1 cellular context compared by ENCODE assay signal in genomic region chr2:97991081-97991856, GRCh38.
TF ChIP-seq lines count a peak whose summit lies in the region.

No MANE protein-coding gene starts in this region.

TF ChIP-seq in K562, 482 proteins besides CTCF, POLR2A, EP300 and RAD21 (continued from another document):
- TF ChIP-seq, protein P1, sequence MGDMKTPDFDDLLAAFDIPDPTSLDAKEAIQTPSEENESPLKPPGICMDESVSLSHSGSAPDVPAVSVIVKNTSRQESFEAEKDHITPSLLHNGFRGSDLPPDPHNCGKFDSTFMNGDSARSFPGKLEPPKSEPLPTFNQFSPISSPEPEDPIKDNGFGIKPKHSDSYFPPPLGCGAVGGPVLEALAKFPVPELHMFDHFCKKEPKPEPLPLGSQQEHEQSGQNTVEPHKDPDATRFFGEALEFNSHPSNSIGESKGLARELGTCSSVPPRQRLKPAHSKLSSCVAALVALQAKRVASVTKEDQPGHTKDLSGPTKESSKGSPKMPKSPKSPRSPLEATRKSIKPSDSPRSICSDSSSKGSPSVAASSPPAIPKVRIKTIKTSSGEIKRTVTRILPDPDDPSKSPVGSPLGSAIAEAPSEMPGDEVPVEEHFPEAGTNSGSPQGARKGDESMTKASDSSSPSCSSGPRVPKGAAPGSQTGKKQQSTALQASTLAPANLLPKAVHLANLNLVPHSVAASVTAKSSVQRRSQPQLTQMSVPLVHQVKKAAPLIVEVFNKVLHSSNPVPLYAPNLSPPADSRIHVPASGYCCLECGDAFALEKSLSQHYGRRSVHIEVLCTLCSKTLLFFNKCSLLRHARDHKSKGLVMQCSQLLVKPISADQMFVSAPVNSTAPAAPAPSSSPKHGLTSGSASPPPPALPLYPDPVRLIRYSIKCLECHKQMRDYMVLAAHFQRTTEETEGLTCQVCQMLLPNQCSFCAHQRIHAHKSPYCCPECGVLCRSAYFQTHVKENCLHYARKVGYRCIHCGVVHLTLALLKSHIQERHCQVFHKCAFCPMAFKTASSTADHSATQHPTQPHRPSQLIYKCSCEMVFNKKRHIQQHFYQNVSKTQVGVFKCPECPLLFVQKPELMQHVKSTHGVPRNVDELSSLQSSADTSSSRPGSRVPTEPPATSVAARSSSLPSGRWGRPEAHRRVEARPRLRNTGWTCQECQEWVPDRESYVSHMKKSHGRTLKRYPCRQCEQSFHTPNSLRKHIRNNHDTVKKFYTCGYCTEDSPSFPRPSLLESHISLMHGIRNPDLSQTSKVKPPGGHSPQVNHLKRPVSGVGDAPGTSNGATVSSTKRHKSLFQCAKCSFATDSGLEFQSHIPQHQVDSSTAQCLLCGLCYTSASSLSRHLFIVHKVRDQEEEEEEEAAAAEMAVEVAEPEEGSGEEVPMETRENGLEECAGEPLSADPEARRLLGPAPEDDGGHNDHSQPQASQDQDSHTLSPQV (IDR thresholded peaks at IDR 0.05), result no peak
